ENCODE assay signal across 25 cellular contexts in the genomic region with DNA sequence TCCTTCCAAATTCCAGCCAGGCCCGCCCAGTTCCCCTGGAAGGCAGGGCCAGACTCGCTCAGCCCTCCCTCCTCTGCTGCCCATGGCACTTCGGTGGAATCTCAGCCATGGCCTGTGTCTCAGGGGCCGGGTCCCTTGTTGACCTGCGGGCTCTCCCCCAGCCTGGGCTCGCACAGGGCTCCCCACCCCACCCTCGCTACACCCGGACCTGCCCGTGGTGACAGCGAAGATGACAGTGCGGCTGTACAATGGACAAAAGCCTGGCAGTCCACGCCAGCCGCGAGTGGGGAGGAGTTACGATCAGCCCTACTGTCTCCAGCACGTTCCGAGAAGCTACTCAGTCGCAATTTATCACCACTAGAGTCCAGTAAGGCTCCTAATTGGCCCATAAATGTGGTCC. TPM values are rescaled to one million over a fixed set of nuclear protein-coding genes. Genes with fewer than 3 reads are reported as not detected.
"Had no signal": no experiment of that assay in that cellular context is flagged by ENCODE, and none has a peak within 500 bp of the region (broad histone marks: within the 10 kb centered on the region; RNA-seq: fewer than 3 reads in every experiment).

No MANE protein-coding gene starts in this region.

- H3K4me3 ChIP-seq: adrenal gland, body of pancreas, gastroesophageal sphincter, heart left ventricle, left lung, pancreas, spleen, suprapubic skin, tibial nerve had no signal

- H3K9me3 ChIP-seq: adrenal gland, body of pancreas, gastroesophageal sphincter, heart left ventricle, left lung, pancreas, spleen, suprapubic skin had no signal

- H3K27ac ChIP-seq: adrenal gland, body of pancreas, gastroesophageal sphincter, heart left ventricle, left lung, pancreas, spleen, suprapubic skin, tibial nerve, WERI-Rb-1 had no signal

- H3K4me1 ChIP-seq: adrenal gland, body of pancreas, gastroesophageal sphincter, heart left ventricle, left lung, pancreas, spleen, suprapubic skin, tibial nerve had no signal

- H3K27me3 ChIP-seq: adrenal gland, body of pancreas, pancreas, suprapubic skin had no signal

- DNase-seq: activated CD4-positive, alpha-beta T cell treated with anti-CD3 and anti-CD28 coated beads for 48 hours; activated CD4-positive, alpha-beta T cell treated with anti-CD3 and anti-CD28 coated beads, Interleukin-2, amount 50 U/mL, for 48 hours; activated CD8-positive, alpha-beta memory T cell treated with anti-CD3 and anti-CD28 coated beads for 24 hours; activated effector memory CD4-positive, alpha-beta T cell treated with Interleukin-2 at 50 U/mL for 16 hours; activated naive CD4-positive, alpha-beta T cell treated with Interleukin-2 at 50 U/mL for 16 hours; activated naive CD8-positive, alpha-beta T cell treated with anti-CD3 and anti-CD28 coated beads for 36 hours; adrenal gland; aorta; body of pancreas; effector memory CD4-positive, alpha-beta T cell; heart left ventricle; left lung; naive B cell; nephron progenitor cell; right cardiac atrium; spleen; stimulated activated naive CD8-positive, alpha-beta T cell treated with anti-CD3 and anti-CD28 coated beads, Interleukin-15, amount 100 ng/mL, for 72 hours; T-helper 17 cell; T1000; WERI-Rb-1 had no signal

- H3K36me3 ChIP-seq: adrenal gland, left lung, pancreas, spleen, suprapubic skin had no signal

- ATAC-seq: activated CD4-positive, CD25-positive, alpha-beta regulatory T cell treated with anti-CD3 and anti-CD28 coated beads, Interleukin-2, amount 50 U/mL, for 24 hours; body of pancreas; gastroesophageal sphincter; heart left ventricle; left lung; pancreas; stimulated activated naive CD8-positive, alpha-beta T cell treated with anti-CD3 and anti-CD28 coated beads, Interleukin-15, amount 100 ng/mL, for 72 hours; T-helper 17 cell had no signal

RNA-seq across cellular contexts. Expression of gene GBX2, which starts 31.7 kb away (rescaled TPM):
- total RNA-seq: activated naive CD8-positive, alpha-beta T cell treated with anti-CD3 and anti-CD28 coated beads for 36 hours; adrenal gland; aorta; body of pancreas; gastroesophageal sphincter; left lung; pancreas; right cardiac atrium; T-helper 17 cell; tibial nerve had no signal
- polyA plus RNA-seq: adrenal gland, pancreas, right cardiac atrium, spleen had no signal
